Comparison of ENCODE assay signal across 8 cellular contexts in the genomic region with DNA sequence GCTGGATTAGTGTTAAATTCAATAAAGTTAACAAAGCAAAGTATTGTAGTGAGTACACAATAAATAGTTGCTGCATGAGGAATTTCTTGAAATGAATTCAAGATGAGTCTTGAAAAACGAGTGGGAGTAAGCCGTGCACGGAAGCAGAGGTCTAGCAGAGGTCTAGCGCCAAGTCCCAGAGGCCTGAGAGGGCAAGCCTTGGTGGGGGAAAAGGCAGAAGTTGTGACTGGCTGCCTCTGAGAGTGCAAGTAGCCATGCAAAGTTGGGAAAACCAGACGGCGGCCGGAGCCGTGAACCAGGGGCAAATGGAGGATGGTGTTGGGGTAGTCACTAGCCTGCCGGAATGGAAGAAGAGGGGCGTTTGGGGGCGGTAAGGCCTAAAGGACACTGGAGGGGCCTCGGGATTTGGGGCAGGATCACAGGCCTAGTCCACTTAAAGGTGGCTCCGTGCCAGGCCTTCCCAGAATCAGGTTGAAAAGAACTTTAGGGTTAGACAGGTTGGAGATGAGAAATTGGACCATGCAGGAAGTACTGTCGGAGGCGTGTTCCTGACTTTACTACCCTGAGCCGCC. TPM values are rescaled to one million over a fixed set of nuclear protein-coding genes. Genes with fewer than 3 reads are reported as not detected.
A peak's percentile ranks its signal among the peaks of the same experiment; 100 is the strongest.
DNase-seq lines count a peak whose midpoint lies in the region; ATAC-seq, FAIRE-seq and TF ChIP-seq lines count a peak whose summit lies in the region.

No MANE protein-coding gene starts in this region.

- no peak overlapping the region for H2BK15ac ChIP-seq in H1 (ENCODE audit: low read length)

- H3K4me2 ChIP-seq in H1 (ENCODE audit: insufficient read depth in 1 of 2, low read depth in 2 of 2, low read length in 2 of 2), result peak overlapping the region; percentile 59 to 85

- POLR2A ChIA-PET in AG04449 (lab: Yijun Ruan, JAX), result interaction anchor here (0.6 to 4.3 kb wide), 5 partner anchors 9 to 39 kb away, joined by 3 to 42 read pairs (median 5); no protein-coding TSS in a partner anchor
- POLR2A ChIA-PET in H1 (lab: Charles Lee; ENCODE audit: partially characterized antibody), result interaction anchor here (0.9 to 57.8 kb wide), 18 partner anchors 3 to 288 kb away, joined by 3 to 2104 read pairs (median 8); a partner anchor contains a TSS

- no peak overlapping the region for H4K8ac ChIP-seq in H1 (ENCODE audit: extremely low read depth, insufficient read depth, low read length)

- TF ChIP-seq RAD21 in H1 (IDR thresholded peaks at IDR 0.05 in 1 of 2, conservative IDR thresholded peaks at IDR 0.05 in 1 of 2; ENCODE audit: low read depth in 2 of 2, low read length in 2 of 2), result no peak

- no peak overlapping the region for H4K91ac ChIP-seq in H1 (replicated peaks; ENCODE audit: insufficient read length, low read length)

- H3K27ac ChIP-seq in H1 (ENCODE audit: low read depth, low read length) (peak overlapping the region; percentile 98), transverse colon (peak overlapping the region; percentile 96 to 100 (median 98))

- TF ChIP-seq EP300 in H1 (IDR thresholded peaks at IDR 0.05; ENCODE audit: borderline replicate concordance in 1 of 2, low read depth in 2 of 2, low read length in 2 of 2) (no peak), transverse colon (IDR thresholded peaks at IDR 0.05; ENCODE audit: low read depth) (no peak)

- CTCF ChIA-PET in AG04449 (lab: Yijun Ruan, JAX) (interaction anchor here (0.8 to 2.1 kb wide), 7 partner anchors 9 to 94 kb away, joined by 3 to 11 read pairs (median 5); no protein-coding TSS in a partner anchor), H1 (lab: Charles Lee; ENCODE audit: partially characterized antibody) (interaction anchor here (0.9 to 1.6 kb wide), 5 partner anchors 17 to 30 kb away, joined by 3 to 8 read pairs (median 4); no protein-coding TSS in a partner anchor)

- H3K9me3 ChIP-seq in H1 (ENCODE audit: insufficient read depth in 2 of 2, low read depth in 1 of 2, low read length in 1 of 2) (no peaks in the 10 kb centered on the region), transverse colon (no peaks in the 10 kb centered on the region)

- H3K36me3 ChIP-seq in H1 (ENCODE audit: control insufficient read depth in 2 of 4, insufficient read depth in 4 of 4, low read length in 3 of 4), result peaks cover 31 to 69% (median 44%) of the 10 kb centered on the region in 4 experiments
- H3K36me3 ChIP-seq in transverse colon, result peaks cover 0 to 25% (median 10%) of the 10 kb centered on the region in 4 donors

- H2BK5ac ChIP-seq in H1 (ENCODE audit: low read depth, low read length), result peak overlapping the region; percentile 18

- H3K4me1 ChIP-seq in H1 (replicated peaks in 1 of 4; ENCODE audit: control insufficient read depth in 3 of 4, insufficient read depth in 4 of 4, low read length in 3 of 4), result peaks cover 0 to 28% (median 12%) of the 10 kb centered on the region in 4 experiments; a peak in 5 of 7 replicates
- peaks cover 33 to 49% (median 39%) of the 10 kb centered on the region in 4 donors for H3K4me1 ChIP-seq in transverse colon

- H3K9ac ChIP-seq in H1 (replicated peaks in 1 of 4; ENCODE audit: extremely low read depth in 1 of 4, low read depth in 3 of 4, low read length in 3 of 4), result peak overlapping the region in 3 of 4 experiments; percentile 51 to 100 (median 99); a peak in 5 of 7 replicates

- no peak overlapping the region for H3K4ac ChIP-seq in H1 (replicated peaks; ENCODE audit: insufficient read length, low read depth, low read length)

- no peak overlapping the region for H2BK120ac ChIP-seq in H1 (replicated peaks; ENCODE audit: low read depth, low read length)

- H3K14ac ChIP-seq in H1 (ENCODE audit: insufficient read length), result no peak overlapping the region

- peaks cover 4% of the 10 kb centered on the region; the same call in 1 of the 2 replicates for H3K79me1 ChIP-seq in H1 (ENCODE audit: low read depth, low read length)

- no peak overlapping the region for H4K5ac ChIP-seq in H1 (ENCODE audit: insufficient read length, low read depth, low read length)

- H2BK12ac ChIP-seq in H1 (ENCODE audit: low read depth, low read length), result no peak overlapping the region; the same call in 1 of the 2 replicates

- H2BK20ac ChIP-seq in H1 (ENCODE audit: low read length), result no peak overlapping the region

- peak overlapping the region; percentile 29; the same call in 1 of the 2 replicates for H3K18ac ChIP-seq in H1 (ENCODE audit: extremely low read depth, low read length)

- H3K4me3 ChIP-seq in AG04449 (ENCODE audit: low read depth, low read length) (peak overlapping the region; percentile 100), H1 (ENCODE audit: extremely low read depth in 1 of 4, insufficient read depth in 2 of 4, low read depth in 3 of 4, low read length in 4 of 4) (peak overlapping the region; percentile 67 to 97 (median 88); a peak in 7 of 8 replicates), transverse colon (peak overlapping the region; percentile 64 to 96 (median 78))

- no peak for TF ChIP-seq CTCF in AG04449 (IDR thresholded peaks at IDR 0.05; ENCODE audit: insufficient read depth, low read length, missing control alignments)
- TF ChIP-seq CTCF in H1 (IDR thresholded peaks at IDR 0.05; ENCODE audit: control extremely low read depth in 1 of 3, insufficient read depth in 1 of 3, low read depth in 1 of 3, low read length in 3 of 3), result no peak
- TF ChIP-seq CTCF in transverse colon (IDR thresholded peaks at IDR 0.05), result no peak

- 34% methylated on average over 16 of the region's 16 CpGs; no CpG with 5 or more reads in 1 of the 2 experiments for WGBS in H1 (ENCODE audit: extremely low coverage in 1 of 2, insufficient coverage in 1 of 2, insufficient read length in 1 of 2, insufficient replicate concordance in 2 of 2, low coverage in 1 of 2, low lambda C conversion rate in 2 of 2, missing lambda C conversion rate in 1 of 2), 2 experiments
- WGBS in transverse colon (ENCODE audit: low coverage in 1 of 2), 2 donors, result 2 to 4% methylated on average over 5 to 16 of the region's 16 CpGs

- no peak for DNase-seq in AG04449 (ENCODE audit: low read depth, low spot score)
- DNase-seq in SW480 (ENCODE audit: low spot score), result peak; percentile 73
- no peak for DNase-seq in H1 (ENCODE audit: low read depth in 1 of 2, low spot score in 2 of 2)
- DNase-seq in mucosa of gallbladder (ENCODE audit: low spot score), result peak; percentile 45
- no peak for DNase-seq in transverse colon
- no peak for DNase-seq in NCI-H748 (lab: John Stamatoyannopoulos, UW; ENCODE audit: unreplicated experiment)

- H2AFZ ChIP-seq in H1 (ENCODE audit: low read length), result no peak overlapping the region

- H3K79me2 ChIP-seq in H1 (ENCODE audit: control insufficient read depth in 1 of 2, insufficient read depth in 2 of 2, low read length in 2 of 2), result peaks cover 4 to 80% of the 10 kb centered on the region in 2 experiments

- no peak for FAIRE-seq in H1 (lab: Jason Lieb, UNC)

- TF ChIP-seq POLR2A in H1 (IDR thresholded peaks at IDR 0.05; ENCODE audit: control extremely low read depth in 1 of 2, low read depth in 2 of 2, low read length in 2 of 2) (no peak), transverse colon (IDR thresholded peaks at IDR 0.05) (no peak)

- intact Hi-C loops in transverse colon (cut with DNase I; ENCODE audit: low total_unique reads), result loop anchor here (5.0 kb wide), 1 partner anchor 1812 kb away; no protein-coding TSS in a partner anchor

- H2AK5ac ChIP-seq in H1 (ENCODE audit: low read depth, low read length), result no peak overlapping the region; the same call in 1 of the 2 replicates

- no peaks in the 10 kb centered on the region for H3K27me3 ChIP-seq in H1 (replicated peaks in 1 of 4; ENCODE audit: control insufficient read depth in 3 of 4, extremely low read depth in 1 of 4, insufficient read depth in 3 of 4, low read length in 3 of 4)
- H3K27me3 ChIP-seq in transverse colon, result no peaks in the 10 kb centered on the region

- ATAC-seq in GM18498 (IDR thresholded peaks at IDR 0.05; ENCODE audit: unreplicated experiment) (peak; percentile 24), HG03135 (IDR thresholded peaks at IDR 0.05; ENCODE audit: unreplicated experiment) (peak; percentile 11)

- H3K23ac ChIP-seq in H1 (ENCODE audit: insufficient read length), result no peak overlapping the region

- H3K56ac ChIP-seq in H1 (replicated peaks; ENCODE audit: insufficient read length, low read depth, low read length), result no peak overlapping the region

- in situ Hi-C loops in transverse colon (cut with MboI; ENCODE audit: low pct_ligation_motif_present in 1 of 4, low pct_unique_long_range_greater_than_20kb in 1 of 4, low sequenced_read_pairs in 3 of 4), result loop anchor here in 1 of 4 donors (25.0 kb wide), 1 partner anchor 493 kb away; no protein-coding TSS in a partner anchor

- peaks cover 5% of the 10 kb centered on the region; the same call in 1 of the 2 replicates for H3K23me2 ChIP-seq in H1 (ENCODE audit: low read depth, low read length)

- peaks cover 12 to 20% of the 10 kb centered on the region in 2 experiments for H4K20me1 ChIP-seq in H1 (replicated peaks in 1 of 2; ENCODE audit: control insufficient read depth in 1 of 2, insufficient read depth in 2 of 2, low read length in 2 of 2)

RNA-seq across cellular contexts. Expression of a gene that starts 0.4 kb away (rescaled TPM):
- 393 and 410 TPM in 2 replicates for total RNA-seq in H1 (2021; fragmentation: NEBNext Ultra II Directional; extraction: Animal tissue kit (Norgen Biotek cat#: 25700))
- 435 and 574 TPM in 2 replicates for polyA plus RNA-seq in H1 (2011; rRNA removed)
- polyA plus RNA-seq in H1 (2011; cell fraction: cytosol; rRNA removed), result 408 TPM
- polyA plus RNA-seq in H1 (2011; cell fraction: nucleus; rRNA removed), result 721 TPM
- polyA plus RNA-seq in H1 (2012, experiment 1 of 2), result 317 to 394 TPM (median 319 TPM) in 4 replicates
- 437 TPM for polyA plus RNA-seq in H1 (2012, experiment 2 of 2)
- polyA plus RNA-seq in H1 (2013, experiment 1 of 2), result 405 TPM
- 379 TPM for polyA plus RNA-seq in H1 (2013, experiment 2 of 2)
- 281 and 291 TPM in 2 replicates for polyA minus RNA-seq in H1 (2011; rRNA and poly(A)+ RNA removed)
- 357 TPM for polyA minus RNA-seq in H1 (2011; cell fraction: cytosol; rRNA and poly(A)+ RNA removed)
- 226 TPM for polyA minus RNA-seq in H1 (2011; cell fraction: nucleus; rRNA and poly(A)+ RNA removed)
- total RNA-seq in mucosa of gallbladder (104 TPM), transverse colon (100 to 1,000 TPM in 3 of 4 donors, 10 to 100 TPM in 1; 32.4 to 163 (median 129) TPM)

RNA-seq across cellular contexts. Expression of a gene that starts 40.8 kb away (rescaled TPM):
- total RNA-seq in H1 (2021; fragmentation: NEBNext Ultra II Directional; extraction: Animal tissue kit (Norgen Biotek cat#: 25700)), result not detected in 2 replicates
- polyA plus RNA-seq in H1 (2011; rRNA removed), result 0.05 and 0.08 TPM in 2 replicates
- polyA plus RNA-seq in H1 (2011; cell fraction: cytosol; rRNA removed), result 0.13 TPM
- polyA plus RNA-seq in H1 (2011; cell fraction: nucleus; rRNA removed), result not detected
- polyA plus RNA-seq in H1 (2012, experiment 1 of 2), result 0.21 to 0.51 TPM (median 0.33 TPM) in 4 replicates
- polyA plus RNA-seq in H1 (2012, experiment 2 of 2), result 0.16 TPM
- polyA plus RNA-seq in H1 (2013, experiment 1 of 2), result 0.08 TPM
- 0.11 TPM for polyA plus RNA-seq in H1 (2013, experiment 2 of 2)
- polyA minus RNA-seq in H1 (2011; rRNA and poly(A)+ RNA removed), result 0.44 TPM in 1 of 2 replicates, not detected in the other
- not detected for polyA minus RNA-seq in H1 (2011; cell fraction: cytosol; rRNA and poly(A)+ RNA removed)
- 0.40 TPM for polyA minus RNA-seq in H1 (2011; cell fraction: nucleus; rRNA and poly(A)+ RNA removed)
- total RNA-seq in mucosa of gallbladder (0.09 TPM), transverse colon (under 1 TPM in 2 of 4 donors, not detected in 2; 0.32 to 0.41 TPM)

RNA-seq across cellular contexts. Expression of a gene that starts 40.9 kb away (rescaled TPM):
- 97.0 and 101 TPM in 2 replicates for total RNA-seq in H1 (2021; fragmentation: NEBNext Ultra II Directional; extraction: Animal tissue kit (Norgen Biotek cat#: 25700))
- 93.6 and 116 TPM in 2 replicates for polyA plus RNA-seq in H1 (2011; rRNA removed)
- 135 TPM for polyA plus RNA-seq in H1 (2011; cell fraction: cytosol; rRNA removed)
- 190 TPM for polyA plus RNA-seq in H1 (2011; cell fraction: nucleus; rRNA removed)
- 95.4 to 119 TPM (median 109 TPM) in 4 replicates for polyA plus RNA-seq in H1 (2012, experiment 1 of 2)
- polyA plus RNA-seq in H1 (2012, experiment 2 of 2), result 101 TPM
- polyA plus RNA-seq in H1 (2013, experiment 1 of 2), result 67.2 TPM
- polyA plus RNA-seq in H1 (2013, experiment 2 of 2), result 61.7 TPM
- polyA minus RNA-seq in H1 (2011; rRNA and poly(A)+ RNA removed), result 66.3 and 69.1 TPM in 2 replicates
- 45.6 TPM for polyA minus RNA-seq in H1 (2011; cell fraction: cytosol; rRNA and poly(A)+ RNA removed)
- polyA minus RNA-seq in H1 (2011; cell fraction: nucleus; rRNA and poly(A)+ RNA removed), result 387 TPM
- total RNA-seq in mucosa of gallbladder (31.6 TPM), transverse colon (10 to 100 TPM; 25.3 to 37.8 (median 27.6) TPM)

RNA-seq across cellular contexts. Expression of a gene that starts 47.7 kb away (rescaled TPM):
- 1.2 TPM in 1 of 2 replicates, not detected in the other for total RNA-seq in H1 (2021; fragmentation: NEBNext Ultra II Directional; extraction: Animal tissue kit (Norgen Biotek cat#: 25700))
- not detected in 2 replicates for polyA plus RNA-seq in H1 (2011; rRNA removed)
- polyA plus RNA-seq in H1 (2011; cell fraction: cytosol; rRNA removed), result not detected
- polyA plus RNA-seq in H1 (2011; cell fraction: nucleus; rRNA removed), result not detected
- polyA plus RNA-seq in H1 (2012, experiment 1 of 2), result 0.92 to 1.3 TPM (median 1.1 TPM) in 3 of 4 replicates, not detected in the other
- polyA plus RNA-seq in H1 (2012, experiment 2 of 2), result not detected
- not detected for polyA plus RNA-seq in H1 (2013, experiment 1 of 2)
- not detected for polyA plus RNA-seq in H1 (2013, experiment 2 of 2)
- not detected in 2 replicates for polyA minus RNA-seq in H1 (2011; rRNA and poly(A)+ RNA removed)
- polyA minus RNA-seq in H1 (2011; cell fraction: cytosol; rRNA and poly(A)+ RNA removed), result not detected
- polyA minus RNA-seq in H1 (2011; cell fraction: nucleus; rRNA and poly(A)+ RNA removed), result 1.8 TPM
- not detected for total RNA-seq in mucosa of gallbladder
- not detected for total RNA-seq in transverse colon

RNA-seq across cellular contexts. Expression of a gene that starts 48.5 kb away (rescaled TPM):
- 24.2 and 25.3 TPM in 2 replicates for total RNA-seq in H1 (2021; fragmentation: NEBNext Ultra II Directional; extraction: Animal tissue kit (Norgen Biotek cat#: 25700))
- polyA plus RNA-seq in H1 (2011; rRNA removed), result 23.4 and 28.5 TPM in 2 replicates
- polyA plus RNA-seq in H1 (2011; cell fraction: cytosol; rRNA removed), result 25.1 TPM
- polyA plus RNA-seq in H1 (2011; cell fraction: nucleus; rRNA removed), result 24.0 TPM
- 25.6 to 34.1 TPM (median 29.2 TPM) in 4 replicates for polyA plus RNA-seq in H1 (2012, experiment 1 of 2)
- 28.3 TPM for polyA plus RNA-seq in H1 (2012, experiment 2 of 2)
- 15.6 TPM for polyA plus RNA-seq in H1 (2013, experiment 1 of 2)
- 15.0 TPM for polyA plus RNA-seq in H1 (2013, experiment 2 of 2)
- polyA minus RNA-seq in H1 (2011; rRNA and poly(A)+ RNA removed), result 34.6 and 35.5 TPM in 2 replicates
- polyA minus RNA-seq in H1 (2011; cell fraction: cytosol; rRNA and poly(A)+ RNA removed), result 13.8 TPM
- 15.9 TPM for polyA minus RNA-seq in H1 (2011; cell fraction: nucleus; rRNA and poly(A)+ RNA removed)
- total RNA-seq in mucosa of gallbladder (48.8 TPM), transverse colon (10 to 100 TPM; 15.3 to 62.5 (median 30.2) TPM)

Comparison
In these comparisons a context has a peak if more than half of its experiments do, and no peak if none do; other contexts are left out.
1. DNase-seq: peak in SW480 (single experiment) and mucosa of gallbladder (single experiment); none in AG04449 (single experiment), H1 (0 of 2), transverse colon (single experiment) and NCI-H748 (single experiment).
2. Peak in every context shown above with its lines, with median percentiles within 50 percentile points of each other: H3K4me3 ChIP-seq.